In the genomic region with DNA sequence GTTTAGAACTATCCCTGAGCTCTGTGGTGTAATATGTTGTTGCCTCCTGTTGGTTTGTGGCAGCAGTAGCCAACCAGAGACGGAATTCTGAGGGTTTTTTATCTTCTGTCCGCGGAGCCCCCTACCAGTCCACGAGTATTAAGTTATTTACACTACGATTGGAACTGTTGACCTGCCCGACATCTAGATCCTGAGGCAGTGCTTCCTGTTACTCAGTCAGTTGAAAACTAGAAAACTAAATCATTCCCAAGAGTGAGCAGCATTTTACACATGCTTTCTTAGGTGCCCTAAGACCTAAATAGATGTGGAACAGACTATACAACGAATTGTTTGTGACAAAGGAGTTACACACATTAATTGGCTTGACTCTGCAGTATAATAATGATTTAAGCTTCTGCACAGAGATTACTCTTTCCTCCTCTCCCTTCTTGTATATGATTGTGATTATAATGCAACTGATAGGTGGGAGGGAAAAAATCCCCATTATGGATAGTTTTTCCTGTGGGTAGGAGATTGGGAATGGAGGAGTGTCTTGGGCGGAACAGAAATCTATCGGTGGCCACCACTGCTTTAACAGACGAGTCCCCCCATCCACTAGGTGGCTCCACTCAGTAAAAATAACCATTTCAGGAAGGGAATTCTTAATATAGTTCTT, we compare ENCODE assay signal across 8 cellular contexts. TPM values are rescaled to one million over a fixed set of nuclear protein-coding genes. Genes with fewer than 3 reads are reported as not detected.
DNase-seq lines count a peak whose midpoint lies in the region; ATAC-seq and TF ChIP-seq lines count a peak whose summit lies in the region.

No MANE protein-coding gene starts in this region.

- H3K36me3 ChIP-seq in esophagus squamous epithelium = peaks cover 0 to 29% (median 12%) of the 10 kb centered on the region in 3 donors

- DNase-seq in Calu3 (peak; percentile 79), HCEC 1CT (peak; percentile 53), NCI-H446 treated with DMSO at 0.1 percent for 48 hours (lab: John Stamatoyannopoulos, UW) (peak; percentile 16), esophagus squamous epithelium (lab: John Stamatoyannopoulos, UW) (no peak), neural crest cell (ENCODE audit: low read depth, low spot score) (peak; percentile 45), cortex of kidney (lab: John Stamatoyannopoulos, UW) (no peak)
- DNase-seq in activated CD4-positive, alpha-beta T cell treated with anti-CD3 and anti-CD28 coated beads, Interleukin-2, amount 50 U/mL, for 4 hours = peak; percentile 19 to 21

- H3K27me3 Mint-ChIP-seq in Calu3 (ENCODE audit: unreplicated experiment) (no peaks in the 10 kb centered on the region), neural crest cell (ENCODE audit: low read depth) (peaks cover 19% of the 10 kb centered on the region)

- BruUV-seq in Calu3 (replicated peaks; lab: Mats Ljungman, UMichigan) = TSS peak; percentile 34

- H3K27me3 ChIP-seq in esophagus squamous epithelium = no peaks in the 10 kb centered on the region

- CTCF ChIA-PET in Calu3 (lab: Charles Lee) = interaction anchor here (0.6 to 2.5 kb wide), 10 partner anchors 19 to 229 kb away, joined by 3 to 20 read pairs (median 4); no protein-coding TSS in a partner anchor

- peaks cover 5 to 51% (median 13%) of the 10 kb centered on the region in 3 donors for H3K4me1 ChIP-seq in esophagus squamous epithelium

- H3K27ac Mint-ChIP-seq in Calu3 (ENCODE audit: unreplicated experiment) = peak overlapping the region; percentile 95
- peak overlapping the region; percentile 92 for H3K27ac Mint-ChIP-seq in neural crest cell (ENCODE audit: unreplicated experiment)

- whole genome bisulfite sequencing in esophagus squamous epithelium, 2 donors = 13 to 16% methylated on average over 10 of the region's 10 CpGs

- peaks cover 11% of the 10 kb centered on the region for H3K4me1 Mint-ChIP-seq in Calu3 (ENCODE audit: low read depth, unreplicated experiment)
- H3K4me1 Mint-ChIP-seq in neural crest cell = peaks cover 38% of the 10 kb centered on the region

- H3K27ac ChIP-seq in esophagus squamous epithelium = peak overlapping the region; percentile 97 to 100 (median 99)

- H3K9me3 Mint-ChIP-seq in Calu3 (ENCODE audit: low read depth, unreplicated experiment) = no peaks in the 10 kb centered on the region
- H3K9me3 Mint-ChIP-seq in neural crest cell = no peaks in the 10 kb centered on the region

- no peak for ATAC-seq in HG02840 (IDR thresholded peaks at IDR 0.05; ENCODE audit: low FRiP score, unreplicated experiment)

- H3K36me3 Mint-ChIP-seq in Calu3 (ENCODE audit: insufficient read depth, unreplicated experiment) (peaks cover 55% of the 10 kb centered on the region), neural crest cell (ENCODE audit: low read depth) (peaks cover 11% of the 10 kb centered on the region)

- H3K4me3 ChIP-seq in esophagus squamous epithelium = peak overlapping the region; percentile 68 to 97 (median 85)

- TF ChIP-seq POLR2A in esophagus squamous epithelium (IDR thresholded peaks at IDR 0.05) = no peak

- peak overlapping the region; percentile 88 for H3K4me3 Mint-ChIP-seq in Calu3 (ENCODE audit: low read depth, unreplicated experiment)
- peak overlapping the region; percentile 98 for H3K4me3 Mint-ChIP-seq in neural crest cell

- no peaks in the 10 kb centered on the region for H3K9me3 ChIP-seq in esophagus squamous epithelium

- intact Hi-C loops in Calu3 (cut with micrococcal nuclease; ENCODE audit: unreplicated experiment) = loop anchor here (1.0 kb wide), 1 partner anchor 222 kb away; no protein-coding TSS in a partner anchor
- intact Hi-C loops in esophagus squamous epithelium (cut with DNase I) = no loop called here

- TF ChIP-seq CTCF in Calu3 (IDR thresholded peaks at IDR 0.05; ENCODE audit: unreplicated experiment) = peak; percentile 72
- TF ChIP-seq CTCF in esophagus squamous epithelium (IDR thresholded peaks at IDR 0.05) = peak; percentile 23 to 64 (median 42)
- peak; percentile 82 for TF ChIP-seq CTCF in neural crest cell (conservative IDR thresholded peaks at IDR 0.05)

RNA-seq across cellular contexts. Expression of a gene that starts 1.7 kb away (rescaled TPM):
- 97.3 and 110 TPM in 2 replicates for total RNA-seq in Calu3 (2022)
- 10 to 100 TPM; 30.9 to 73.7 (median 39.8) TPM for total RNA-seq in esophagus squamous epithelium
- 78.1 and 79.9 TPM in 2 replicates for total RNA-seq in neural crest cell

Comparison
In these comparisons a context has a peak if more than half of its experiments do, and no peak if none do; other contexts are left out.
1. DNase-seq: peak in Calu3 (single experiment), HCEC 1CT (single experiment), NCI-H446 treated with DMSO at 0.1 percent for 48 hours (single experiment), activated CD4-positive, alpha-beta T cell treated with anti-CD3 and anti-CD28 coated beads, Interleukin-2, amount 50 U/mL, for 4 hours (2 of 2) and neural crest cell (single experiment); none in esophagus squamous epithelium (single experiment) and cortex of kidney (single experiment).
2. Peak in every context shown above with its lines, with median percentiles within 50 percentile points of each other: CTCF ChIP-seq.